In the genomic region with DNA sequence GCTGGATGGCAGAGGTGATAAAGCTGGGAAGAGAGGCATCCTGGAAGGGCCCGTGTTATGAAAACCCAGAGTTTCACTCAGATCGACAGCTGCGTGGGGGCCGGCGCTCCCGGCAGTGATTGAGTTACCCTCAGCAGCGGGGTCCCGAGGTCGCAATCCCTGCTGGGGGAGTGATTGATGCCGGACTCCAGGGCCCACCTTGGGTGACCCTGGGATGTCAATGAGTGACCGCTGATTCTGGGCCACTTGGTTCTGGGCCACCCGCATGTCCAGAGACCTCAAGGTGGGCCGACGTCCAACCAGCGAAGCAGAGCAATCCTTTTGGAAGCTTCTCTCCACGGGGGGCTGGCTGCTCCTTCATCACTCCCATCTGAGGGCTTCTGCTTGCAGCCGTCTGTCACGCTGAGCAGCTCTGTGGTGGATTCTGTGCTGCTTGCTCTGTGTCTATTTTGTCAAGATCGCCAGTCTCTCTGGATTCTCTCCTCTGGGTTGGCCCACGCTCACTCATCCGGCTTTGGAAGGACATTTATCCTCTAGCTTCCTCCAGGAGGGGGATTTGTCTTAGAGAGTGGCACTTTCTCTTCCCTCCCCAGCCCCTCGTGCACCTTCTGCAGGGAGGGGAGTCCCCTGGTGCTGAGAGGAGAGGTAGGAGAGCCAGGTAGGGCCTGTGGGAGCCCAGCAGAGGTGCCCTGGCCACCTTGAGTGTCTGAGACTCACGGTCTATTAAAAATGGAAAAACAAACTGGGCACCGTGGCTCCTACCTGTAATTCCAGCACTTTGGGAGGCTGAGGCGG, we compare ENCODE assay signal across 17 cellular contexts.
DNase-seq lines count a peak whose midpoint lies in the region; ATAC-seq and TF ChIP-seq lines count a peak whose summit lies in the region.
"Had no signal": no experiment of that assay in that cellular context is flagged by ENCODE, and none has a peak within 500 bp of the region (broad histone marks: within the 10 kb centered on the region; RNA-seq: fewer than 3 reads in every experiment).

No MANE protein-coding gene starts in this region.

- H3K79me2 ChIP-seq in Karpas-422 (ENCODE audit: low read length) = no peaks in the 10 kb centered on the region

- H3K27ac Mint-ChIP-seq in endodermal cell = peak overlapping the region; percentile 44

- H3K36me3 Mint-ChIP-seq in endodermal cell (ENCODE audit: low read depth) = no peaks in the 10 kb centered on the region

- H3K36me3 ChIP-seq in BLaER1 (no peaks in the 10 kb centered on the region), Karpas-422 (ENCODE audit: insufficient read depth, low read length) (no peaks in the 10 kb centered on the region), endodermal cell (ENCODE audit: control insufficient read depth, insufficient read depth, low read length) (no peaks in the 10 kb centered on the region), esophagus squamous epithelium (no peaks in the 10 kb centered on the region)

- DNase-seq in Karpas-422 = no peak
- peak; percentile 43 for DNase-seq in endodermal cell
- peak; percentile 31 for DNase-seq in sciatic nerve (ENCODE audit: low spot score)
- no peak for DNase-seq in H4 (ENCODE audit: low spot score)
- DNase-seq in esophagus squamous epithelium (lab: John Stamatoyannopoulos, UW) = no peak
- DNase-seq in AG20443 (ENCODE audit: low spot score) = no peak
- DNase-seq: HCEC 1CT, KBM-7, NCI-H1105 treated with DMSO at 0.1 percent for 48 hours, NCI-H1694, NCI-H2081 treated with DMSO at 0.1 percent for 48 hours, OCI-M1, SHP77 treated with DMSO at 0.1 percent for 48 hours, SK-N-SH had no signal

- no peak overlapping the region for H2AFZ ChIP-seq in Karpas-422 (ENCODE audit: low read length)

- no peaks in the 10 kb centered on the region for H3K27me3 Mint-ChIP-seq in endodermal cell (ENCODE audit: insufficient read depth)

- H4K20me1 ChIP-seq in BLaER1 (no peaks in the 10 kb centered on the region), Karpas-422 (ENCODE audit: insufficient read depth, low read depth, low read length) (no peaks in the 10 kb centered on the region)

- H3K9ac ChIP-seq in BLaER1 (no peak overlapping the region), Karpas-422 (ENCODE audit: low read length) (no peak overlapping the region), endodermal cell (ENCODE audit: extremely low read depth, low read length, poor library complexity, severe bottlenecking) (no peak overlapping the region)
- H3K9ac ChIP-seq: SK-N-SH had no signal

- H3K9me2 ChIP-seq in Karpas-422 (replicated peaks; ENCODE audit: insufficient read depth, low read length) = no peaks in the 10 kb centered on the region
- H3K9me2 ChIP-seq: SK-N-SH had no signal

- peaks cover 12% of the 10 kb centered on the region for H3K9me3 Mint-ChIP-seq in endodermal cell

- no peak for ATAC-seq in sciatic nerve
- ATAC-seq: HepG2 had no signal

- H3K9me3 ChIP-seq in BLaER1 (peaks cover 8% of the 10 kb centered on the region; the same call in 1 of the 2 replicates), Karpas-422 (ENCODE audit: low read length) (peaks cover 12% of the 10 kb centered on the region), endodermal cell (ENCODE audit: control insufficient read depth, low read length) (no peaks in the 10 kb centered on the region), esophagus squamous epithelium (no peaks in the 10 kb centered on the region)
- H3K9me3 ChIP-seq: SK-N-SH had no signal

- H3K4me2 ChIP-seq in BLaER1 = no peak overlapping the region
- H3K4me2 ChIP-seq in Karpas-422 (ENCODE audit: low read depth, low read length, poor library complexity, severe bottlenecking) = no peak overlapping the region
- H3K4me2 ChIP-seq: SK-N-SH had no signal

- H3K27ac ChIP-seq in BLaER1 = 0 out of 2 replicates have a peak overlapping the region, but pooled peaks have one; percentile 2
- H3K27ac ChIP-seq in Karpas-422 (ENCODE audit: low read length) = 0 out of 2 replicates have a peak overlapping the region, but pooled peaks have one; percentile 99
- no peak overlapping the region for H3K27ac ChIP-seq in endodermal cell (ENCODE audit: low read depth, low read length)
- H3K27ac ChIP-seq in esophagus squamous epithelium = no peak overlapping the region
- H3K27ac ChIP-seq: C4-2B had no signal

- no peaks in the 10 kb centered on the region for H3K27me3 ChIP-seq in BLaER1
- no peaks in the 10 kb centered on the region for H3K27me3 ChIP-seq in Karpas-422 (ENCODE audit: low read length)
- H3K27me3 ChIP-seq in endodermal cell (ENCODE audit: control insufficient read depth, insufficient read depth, low read length, poor library complexity, severe bottlenecking) = no peaks in the 10 kb centered on the region
- peaks cover 0 to 11% (median 0%) of the 10 kb centered on the region in 4 donors for H3K27me3 ChIP-seq in esophagus squamous epithelium

- TF ChIP-seq CTCF in endodermal cell (conservative IDR thresholded peaks at IDR 0.05) (no peak), esophagus squamous epithelium (IDR thresholded peaks at IDR 0.05) (no peak)

- no peak overlapping the region for H3K4me3 Mint-ChIP-seq in endodermal cell

- 83 to 88% methylated on average over 19 to 25 of the region's 25 CpGs for WGBS in endodermal cell (ENCODE audit: insufficient coverage in 1 of 2, insufficient read length in 1 of 2), 2 experiments
- WGBS in esophagus squamous epithelium, 2 donors = 62 to 72% methylated on average over 14 to 18 of the region's 25 CpGs

- H3K4me1 ChIP-seq in BLaER1 (peaks cover 25% of the 10 kb centered on the region), Karpas-422 (ENCODE audit: low read length) (peaks cover 42% of the 10 kb centered on the region), endodermal cell (ENCODE audit: control insufficient read depth, insufficient read depth, low read length) (no peaks in the 10 kb centered on the region), esophagus squamous epithelium (no peaks in the 10 kb centered on the region)

- no peak for TF ChIP-seq POLR2A in esophagus squamous epithelium (IDR thresholded peaks at IDR 0.05)

- intact Hi-C loops in sciatic nerve (cut with DNase I) (no loop called here), esophagus squamous epithelium (cut with DNase I) (no loop called here)

- no peaks in the 10 kb centered on the region for H3K4me1 Mint-ChIP-seq in endodermal cell

- no peak overlapping the region for H3K4me3 ChIP-seq in BLaER1
- no peak overlapping the region for H3K4me3 ChIP-seq in Karpas-422 (ENCODE audit: low read length)
- no peak overlapping the region for H3K4me3 ChIP-seq in endodermal cell (ENCODE audit: low read length)
- H3K4me3 ChIP-seq in esophagus squamous epithelium = no peak overlapping the region

Comparison
In these comparisons a context has a peak if more than half of its experiments do, and no peak if none do; other contexts are left out.
1. H3K27ac ChIP-seq: peak in BLaER1 (single experiment) and Karpas-422 (single experiment); none in endodermal cell (single experiment) and esophagus squamous epithelium (0 of 4).
2. DNase-seq: peak in endodermal cell (single experiment) and sciatic nerve (single experiment); none in Karpas-422 (single experiment), H4 (single experiment), esophagus squamous epithelium (single experiment) and AG20443 (single experiment).